In the genomic region with DNA sequence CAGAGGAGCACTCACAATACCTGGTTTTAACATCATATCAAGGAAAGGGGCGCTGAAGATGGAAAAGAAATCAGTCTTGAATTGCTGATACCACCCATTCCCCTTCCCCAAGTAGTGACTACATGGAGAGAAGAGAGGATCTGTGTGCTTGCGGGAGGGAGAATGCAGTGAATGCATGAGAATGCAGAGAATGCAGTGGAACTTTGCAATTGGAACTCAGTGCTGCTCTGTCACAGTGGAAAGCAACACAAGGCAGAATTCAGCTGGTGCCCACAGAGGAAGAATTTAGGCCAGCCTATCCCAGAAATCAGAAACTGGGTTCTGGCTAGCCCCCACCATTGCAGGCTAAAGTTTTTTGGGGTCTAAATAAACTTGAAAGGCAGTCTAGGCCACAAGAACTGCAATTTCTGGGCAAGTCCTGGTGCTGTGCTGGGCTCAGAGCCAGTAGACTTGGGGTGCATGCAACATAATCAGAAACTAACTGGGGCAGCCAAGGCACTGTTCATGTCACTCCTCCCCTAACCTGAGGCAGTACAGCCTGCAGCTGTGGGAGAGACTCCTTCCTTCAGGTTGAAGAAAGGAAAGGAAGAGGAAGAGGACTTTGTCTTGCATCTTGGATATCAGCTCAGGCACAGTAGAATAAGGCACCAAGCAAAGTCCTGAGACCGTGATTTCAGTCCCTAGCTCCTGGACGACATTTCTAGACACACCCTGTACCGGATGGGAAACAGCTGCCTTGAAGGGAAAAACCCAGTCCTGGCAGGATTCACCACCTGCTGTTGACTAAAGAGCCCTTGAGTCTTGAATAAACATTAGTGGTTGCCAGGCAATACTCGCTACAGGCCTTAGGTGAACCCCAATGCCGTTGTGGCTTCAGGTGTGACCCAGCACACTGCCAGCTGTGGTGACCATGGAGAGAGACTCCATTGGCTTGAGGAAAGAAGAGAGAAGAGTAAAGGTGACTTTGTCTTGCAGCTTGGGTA, we compare ENCODE assay signal across 15 cellular contexts.
DNase-seq lines count a peak whose midpoint lies in the region; FAIRE-seq and TF ChIP-seq lines count a peak whose summit lies in the region.
"Had no signal": no experiment of that assay in that cellular context is flagged by ENCODE, and none has a peak within 500 bp of the region (broad histone marks: within the 10 kb centered on the region; RNA-seq: fewer than 3 reads in every experiment).

No MANE protein-coding gene starts in this region.

- H3K36me3 ChIP-seq in bronchial epithelial cell (ENCODE audit: control insufficient read depth, insufficient read depth, low read length) (no peaks in the 10 kb centered on the region), stomach (no peaks in the 10 kb centered on the region), esophagus muscularis mucosa (no peaks in the 10 kb centered on the region)

- H3K4me3 ChIP-seq in bronchial epithelial cell (ENCODE audit: low read depth, low read length) (no peak overlapping the region), stomach (no peak overlapping the region), esophagus muscularis mucosa (no peak overlapping the region)
- H3K4me3 ChIP-seq: GM23248 had no signal

- no peaks in the 10 kb centered on the region for H3K9me3 ChIP-seq in stomach
- peaks cover 0 to 6% (median 0%) of the 10 kb centered on the region in 4 donors for H3K9me3 ChIP-seq in esophagus muscularis mucosa

- TF ChIP-seq CTCF in bronchial epithelial cell (IDR thresholded peaks at IDR 0.05; ENCODE audit: insufficient read depth, low read length, severe bottlenecking) (no peak), stomach (IDR thresholded peaks at IDR 0.05) (no peak), esophagus muscularis mucosa (IDR thresholded peaks at IDR 0.05) (no peak)

- intact Hi-C loops in stomach (cut with DNase I; ENCODE audit: low total_unique reads), result no loop called here
- intact Hi-C loops in esophagus muscularis mucosa (cut with DNase I), result no loop called here

- H3K27me3 ChIP-seq in bronchial epithelial cell (ENCODE audit: control insufficient read depth, insufficient read depth, low read length), result no peaks in the 10 kb centered on the region
- no peaks in the 10 kb centered on the region for H3K27me3 ChIP-seq in stomach
- H3K27me3 ChIP-seq in esophagus muscularis mucosa, result no peaks in the 10 kb centered on the region

- TF ChIP-seq EP300 in stomach (IDR thresholded peaks at IDR 0.05) (no peak), esophagus muscularis mucosa (IDR thresholded peaks at IDR 0.05) (no peak)

- DNase-seq in DMS 273 (lab: John Stamatoyannopoulos, UW; ENCODE audit: unreplicated experiment), result peak; percentile 86
- DNase-seq in DMS 273 treated with DMSO at 0.1 percent for 48 hours (lab: John Stamatoyannopoulos, UW), result no peak
- peak; percentile 62 for DNase-seq in NCI-H2196 treated with DMSO at 0.1 percent for 48 hours (lab: John Stamatoyannopoulos, UW; ENCODE audit: unreplicated experiment)
- peak; percentile 77 for DNase-seq in bronchial epithelial cell (ENCODE audit: low read depth)
- peak; percentile 73 for DNase-seq in stomach
- DNase-seq in esophagus muscularis mucosa (ENCODE audit: extremely low spot score), result no peak
- no peak for DNase-seq in CD1c-positive myeloid dendritic cell (ENCODE audit: extremely low spot score)
- DNase-seq in HTR-8/SVneo (ENCODE audit: insufficient read length, low spot score), result no peak
- DNase-seq: DND-41; effector CD4-positive, alpha-beta T cell; GM23248; NCI-H1048; T-cell had no signal

- WGBS in stomach, 5 donors, result 39 to 59% (median 52%) methylated on average over 7 of the region's 7 CpGs
- 65% methylated on average over 7 of the region's 7 CpGs for WGBS in esophagus muscularis mucosa

- H3K4me1 ChIP-seq in stomach (peaks cover 0 to 14% (median 2%) of the 10 kb centered on the region in 4 donors), esophagus muscularis mucosa (peaks cover 0 to 5% (median 0%) of the 10 kb centered on the region in 4 donors)

- no peak for TF ChIP-seq POLR2A in stomach (IDR thresholded peaks at IDR 0.05)
- no peak for TF ChIP-seq POLR2A in esophagus muscularis mucosa (IDR thresholded peaks at IDR 0.05; ENCODE audit: low read depth)

- H3K27ac ChIP-seq in stomach (no peak overlapping the region), esophagus muscularis mucosa (replicated peaks in 1 of 4) (no peak overlapping the region)
- H3K27ac ChIP-seq: 22Rv1, GM23248 had no signal

- FAIRE-seq in bronchial epithelial cell (lab: Jason Lieb, UNC), result peak; percentile 86
- FAIRE-seq in HTR-8/SVneo (lab: Jason Lieb, UNC), result no peak
- FAIRE-seq: GM18507 had no signal

Comparison
In these comparisons a context has a peak if more than half of its experiments do, and no peak if none do; other contexts are left out.
1. DNase-seq: peak in DMS 273 (single experiment), NCI-H2196 treated with DMSO at 0.1 percent for 48 hours (single experiment), bronchial epithelial cell (single experiment) and stomach (single experiment); none in DMS 273 treated with DMSO at 0.1 percent for 48 hours (single experiment), esophagus muscularis mucosa (single experiment), CD1c-positive myeloid dendritic cell (single experiment) and HTR-8/SVneo (single experiment).